In the genomic region with DNA sequence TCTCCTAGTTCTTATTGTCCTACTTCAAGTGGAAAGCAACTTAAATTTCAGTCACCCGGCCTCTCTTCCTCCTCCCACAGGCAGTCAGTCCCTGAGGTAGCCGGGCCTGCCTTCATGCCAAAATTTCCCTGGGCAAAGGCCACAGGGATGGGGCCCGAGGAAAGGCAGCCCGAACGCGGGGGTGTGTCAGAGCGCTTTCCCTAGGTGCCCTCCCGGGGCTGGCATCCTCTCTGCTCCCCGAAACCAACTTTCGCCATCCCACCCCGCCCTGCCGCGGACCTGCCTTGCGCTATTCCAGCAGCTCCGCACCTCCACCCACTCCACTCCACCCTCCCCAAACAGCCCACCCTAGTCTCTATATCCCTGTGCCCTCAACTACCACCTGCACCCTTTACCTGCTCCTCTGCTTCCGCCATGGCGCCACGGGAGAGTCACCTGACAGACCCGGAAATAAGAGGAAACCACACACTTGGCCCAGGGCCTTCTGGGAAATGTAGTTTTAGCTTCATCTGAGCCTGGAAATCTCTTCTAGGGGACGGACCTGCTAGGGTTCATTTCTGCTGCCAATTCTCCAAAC, we compare ENCODE assay signal across 8 cellular contexts. TPM values are rescaled to one million over a fixed set of nuclear protein-coding genes. Genes with fewer than 3 reads are reported as not detected.
A peak's percentile ranks its signal among the peaks of the same experiment; 100 is the strongest.
DNase-seq lines count a peak whose midpoint lies in the region; ATAC-seq and TF ChIP-seq lines count a peak whose summit lies in the region.

VPS41 (minus strand) TSS at position 433 of the 577 bp plus-strand sequence; CDS start at position 416, 17 bp downstream.

- intact Hi-C loops in CD14-positive monocyte (cut with micrococcal nuclease) = no loop called here

- peak within 1 kb of the TSS; percentile 86 for H3K4me3 ChIP-seq in effector memory CD4-positive, alpha-beta T cell (ENCODE audit: insufficient read depth, low read depth, low read length, poor library complexity, severe bottlenecking)

- peaks cover 7% of the 10 kb centered on the region for H3K4me1 ChIP-seq in effector memory CD4-positive, alpha-beta T cell (ENCODE audit: control insufficient read depth, insufficient read depth, low read length, poor library complexity, severe bottlenecking)

- H3K36me3 ChIP-seq in effector memory CD4-positive, alpha-beta T cell (ENCODE audit: control insufficient read depth, insufficient read depth, low read length) = no peaks in the 10 kb centered on the region

- H3K4me1 Mint-ChIP-seq in CD14-positive monocyte = peaks cover 32% of the 10 kb centered on the region
- peaks cover 30% of the 10 kb centered on the region for H3K4me1 Mint-ChIP-seq in activated CD8-positive, alpha-beta T cell treated with anti-CD3 and anti-CD28 coated beads, Interleukin-2, amount 10 ng/mL, durations not matched to agents 7 days and 5 days (ENCODE audit: low read depth)

- H3K27ac Mint-ChIP-seq in CD14-positive monocyte = peak within 1 kb of the TSS; percentile 92 to 98 (median 95)
- peak within 1 kb of the TSS; percentile 88 for H3K27ac Mint-ChIP-seq in activated CD8-positive, alpha-beta T cell treated with anti-CD3 and anti-CD28 coated beads, Interleukin-2, amount 10 ng/mL, durations not matched to agents 7 days and 5 days

- POLR2A ChIA-PET in activated CD8-positive, alpha-beta T cell treated with anti-CD3 and anti-CD28 coated beads, Interleukin-2, amount 10 ng/mL, durations not matched to agents 7 days and 5 days (lab: Charles Lee) = interaction anchor here (0.6 to 0.9 kb wide), 3 partner anchors 9 to 31 kb away, joined by 3 to 4 read pairs (median 3); no protein-coding TSS in a partner anchor

- H3K9me3 Mint-ChIP-seq in CD14-positive monocyte = no peaks in the 10 kb centered on the region
- no peaks in the 10 kb centered on the region for H3K9me3 Mint-ChIP-seq in activated CD8-positive, alpha-beta T cell treated with anti-CD3 and anti-CD28 coated beads, Interleukin-2, amount 10 ng/mL, durations not matched to agents 7 days and 5 days (ENCODE audit: insufficient read depth)

- TF ChIP-seq CTCF in CD14-positive monocyte (IDR thresholded peaks at IDR 0.05) = no peak

- peak within 1 kb of the TSS; percentile 50 for H3K27ac ChIP-seq in effector memory CD4-positive, alpha-beta T cell (ENCODE audit: insufficient read depth, low read length, poor library complexity, severe bottlenecking)

- H3K9me3 ChIP-seq in effector memory CD4-positive, alpha-beta T cell (ENCODE audit: control insufficient read depth, low read length) = no peaks in the 10 kb centered on the region

- CTCF ChIA-PET in activated CD8-positive, alpha-beta T cell treated with anti-CD3 and anti-CD28 coated beads, Interleukin-2, amount 10 ng/mL, durations not matched to agents 7 days and 5 days (lab: Charles Lee) = interaction anchor here (0.8 to 1.0 kb wide), 3 partner anchors 25 to 535 kb away, joined by 3 to 4 read pairs (median 3); no protein-coding TSS in a partner anchor

- H3K4me3 Mint-ChIP-seq in CD14-positive monocyte = peak within 1 kb of the TSS; percentile 95 to 97
- peak within 1 kb of the TSS; percentile 90 for H3K4me3 Mint-ChIP-seq in activated CD8-positive, alpha-beta T cell treated with anti-CD3 and anti-CD28 coated beads, Interleukin-2, amount 10 ng/mL, durations not matched to agents 7 days and 5 days

- DNase-seq in CD14-positive monocyte (ENCODE audit: low spot score) (peak; percentile 77), NCI-H774 (lab: John Stamatoyannopoulos, UW) (peak; percentile 75), medulla oblongata (ENCODE audit: extremely low spot score) (peak; percentile 93)
- peak; percentile 88 for DNase-seq in activated CD8-positive, alpha-beta T cell treated with anti-CD3 and anti-CD28 coated beads, Interleukin-2, amount 10 ng/mL, durations not matched to agents 7 days and 5 days
- DNase-seq in effector memory CD4-positive, alpha-beta T cell = peak; percentile 57 to 76 (median 70)
- DNase-seq in stimulated activated CD4-positive, alpha-beta T cell treated with anti-CD3 and anti-CD28 coated beads, TNF-alpha, amount 100 ng/mL, for 48 hours (ENCODE audit: low read depth in 3 of 3) = peak; percentile 46 to 59 (median 56)

- H3K27me3 Mint-ChIP-seq in CD14-positive monocyte (ENCODE audit: low read depth in 3 of 3) = peaks cover 0 to 2% (median 2%) of the 10 kb centered on the region in 3 donors
- peaks cover 4% of the 10 kb centered on the region for H3K27me3 Mint-ChIP-seq in activated CD8-positive, alpha-beta T cell treated with anti-CD3 and anti-CD28 coated beads, Interleukin-2, amount 10 ng/mL, durations not matched to agents 7 days and 5 days (ENCODE audit: low read depth)

- H3K36me3 Mint-ChIP-seq in CD14-positive monocyte = no peaks in the 10 kb centered on the region
- peaks cover 5% of the 10 kb centered on the region for H3K36me3 Mint-ChIP-seq in activated CD8-positive, alpha-beta T cell treated with anti-CD3 and anti-CD28 coated beads, Interleukin-2, amount 10 ng/mL, durations not matched to agents 7 days and 5 days (ENCODE audit: low read depth)

- no peaks in the 10 kb centered on the region for H3K27me3 ChIP-seq in effector memory CD4-positive, alpha-beta T cell (replicated peaks; ENCODE audit: control insufficient read depth, insufficient read depth, low read length, poor library complexity, severe bottlenecking)

- ATAC-seq in GM19328 (IDR thresholded peaks at IDR 0.05; ENCODE audit: unreplicated experiment) (peak; percentile 96), HG03469 (IDR thresholded peaks at IDR 0.05; ENCODE audit: unreplicated experiment) (peak; percentile 92)
- ATAC-seq in activated CD8-positive, alpha-beta T cell treated with anti-CD3 and anti-CD28 coated beads, Interleukin-2, amount 10 ng/mL, durations not matched to agents 7 days and 5 days = peak; percentile 99

RNA-seq across cellular contexts. Expression of gene VPS41, which starts in this region (rescaled TPM):
- polyA plus RNA-seq in CD14-positive monocyte = 10 to 100 TPM; 56.7 to 62.2 TPM
- total RNA-seq in activated CD8-positive, alpha-beta T cell treated with anti-CD3 and anti-CD28 coated beads, Interleukin-2, amount 10 ng/mL, durations not matched to agents 7 days and 5 days = 10 to 100 TPM; 46.3 to 57.1 TPM

Comparison
In these comparisons a context has a peak if more than half of its experiments do, and no peak if none do; other contexts are left out.
1. Peak in every context shown above with its lines: DNase-seq, ATAC-seq, H3K4me3 ChIP-seq and H3K27ac ChIP-seq.